In genomic region chr21:39430954-39431353, GRCh38 we compare ENCODE assay signal across 26 cellular contexts. TPM values are rescaled to one million over a fixed set of nuclear protein-coding genes. Genes with fewer than 3 reads are reported as not detected.
"Had no signal": no experiment of that assay in that cellular context is flagged by ENCODE, and none has a peak within 500 bp of the region (broad histone marks: within the 10 kb centered on the region; RNA-seq: fewer than 3 reads in every experiment).

No MANE protein-coding gene starts in this region.

- DNase-seq: activated CD4-positive, alpha-beta memory T cell treated with anti-CD3 and anti-CD28 coated beads, Interleukin-2, amount 10 ng/mL, durations not matched to agents 7 days and 5 days; activated CD4-positive, alpha-beta T cell treated with anti-CD3 and anti-CD28 coated beads, Interleukin-2, amount 10 ng/mL, durations not matched to agents 7 days and 5 days; activated CD4-positive, CD25-positive, alpha-beta regulatory T cell treated with anti-CD3 and anti-CD28 coated beads, Interleukin-2, amount 50 U/mL, for 72 hours; activated CD8-positive, alpha-beta memory T cell treated with anti-CD3 and anti-CD28 coated beads, Interleukin-2, amount 50 U/mL, for 48 hours; activated gamma-delta T cell; activated naive CD4-positive, alpha-beta T cell treated with anti-CD3 and anti-CD28 coated beads, Interleukin-2, amount 10 ng/mL, durations not matched to agents 7 days and 5 days; activated T-cell treated with anti-CD3 and anti-CD28 coated beads, Interleukin-2, amount 50 U/mL, for 24 hours; amniotic stem cell; effector memory CD4-positive, alpha-beta T cell; erythroblast; gastrocnemius medialis; glutamatergic neuron; islet precursor cell; left ventricle myocardium inferior; natural killer cell; stimulated activated CD4-positive, alpha-beta T cell treated with anti-CD3 and anti-CD28 coated beads, Interleukin-4, amount 100 ng/mL, for 24 hours; trophoblast cell had no signal

- H3K79me2 ChIP-seq: hepatocyte had no signal

- H3K4me3 Mint-ChIP-seq: activated CD4-positive, alpha-beta memory T cell treated with anti-CD3 and anti-CD28 coated beads, Interleukin-2, amount 10 ng/mL, durations not matched to agents 7 days and 5 days; activated CD4-positive, alpha-beta T cell treated with anti-CD3 and anti-CD28 coated beads, Interleukin-2, amount 10 ng/mL, durations not matched to agents 7 days and 5 days; activated naive CD4-positive, alpha-beta T cell treated with anti-CD3 and anti-CD28 coated beads, Interleukin-2, amount 10 ng/mL, durations not matched to agents 7 days and 5 days; activated T-cell treated with anti-CD3 and anti-CD28 coated beads, Interleukin-2, amount 50 U/mL, for 24 hours; central memory CD8-positive, alpha-beta T cell; memory B cell; natural killer cell; stimulated activated effector memory CD8-positive, alpha-beta T cell treated with anti-CD3 and anti-CD28 coated beads, Interleukin-12 subunit alpha, Interleukin-12 subunit beta, amount 100 ng/mL, for 72 hours; stimulated activated naive CD8-positive, alpha-beta T cell treated with anti-CD3 and anti-CD28 coated beads, Interleukin-15, Interleukin-2, amounts not matched to agents 100 ng/mL and 50 ng/mL, for 24 hours had no signal

- H3K36me3 ChIP-seq: gastrocnemius medialis, left ventricle myocardium inferior, neutrophil, thoracic aorta had no signal

- H3K9me3 ChIP-seq: gastrocnemius medialis, left ventricle myocardium inferior, neutrophil, thoracic aorta had no signal

- H2AFZ ChIP-seq: hepatocyte had no signal

- H3K4me1 ChIP-seq: gastrocnemius medialis, left ventricle myocardium inferior had no signal

- H3K9me3 Mint-ChIP-seq: activated CD4-positive, alpha-beta memory T cell treated with anti-CD3 and anti-CD28 coated beads, Interleukin-2, amount 10 ng/mL, durations not matched to agents 7 days and 5 days; activated CD4-positive, alpha-beta T cell treated with anti-CD3 and anti-CD28 coated beads, Interleukin-2, amount 10 ng/mL, durations not matched to agents 7 days and 5 days; activated naive CD4-positive, alpha-beta T cell treated with anti-CD3 and anti-CD28 coated beads, Interleukin-2, amount 10 ng/mL, durations not matched to agents 7 days and 5 days; activated T-cell treated with anti-CD3 and anti-CD28 coated beads, Interleukin-2, amount 50 U/mL, for 24 hours; central memory CD8-positive, alpha-beta T cell; memory B cell; natural killer cell; stimulated activated effector memory CD8-positive, alpha-beta T cell treated with anti-CD3 and anti-CD28 coated beads, Interleukin-12 subunit alpha, Interleukin-12 subunit beta, amount 100 ng/mL, for 72 hours; stimulated activated naive CD8-positive, alpha-beta T cell treated with anti-CD3 and anti-CD28 coated beads, Interleukin-15, Interleukin-2, amounts not matched to agents 100 ng/mL and 50 ng/mL, for 24 hours had no signal

- ATAC-seq: gastrocnemius medialis; natural killer cell; sciatic nerve; stimulated activated effector memory CD8-positive, alpha-beta T cell treated with anti-CD3 and anti-CD28 coated beads, Interleukin-12 subunit alpha, Interleukin-12 subunit beta, amount 100 ng/mL, for 72 hours had no signal

- H3K36me3 Mint-ChIP-seq: activated naive CD4-positive, alpha-beta T cell treated with anti-CD3 and anti-CD28 coated beads, Interleukin-2, amount 10 ng/mL, durations not matched to agents 7 days and 5 days; natural killer cell; stimulated activated effector memory CD8-positive, alpha-beta T cell treated with anti-CD3 and anti-CD28 coated beads, Interleukin-12 subunit alpha, Interleukin-12 subunit beta, amount 100 ng/mL, for 72 hours had no signal

- H3K4me1 Mint-ChIP-seq: activated CD4-positive, alpha-beta memory T cell treated with anti-CD3 and anti-CD28 coated beads, Interleukin-2, amount 10 ng/mL, durations not matched to agents 7 days and 5 days; activated CD4-positive, alpha-beta T cell treated with anti-CD3 and anti-CD28 coated beads, Interleukin-2, amount 10 ng/mL, durations not matched to agents 7 days and 5 days; activated naive CD4-positive, alpha-beta T cell treated with anti-CD3 and anti-CD28 coated beads, Interleukin-2, amount 10 ng/mL, durations not matched to agents 7 days and 5 days; central memory CD8-positive, alpha-beta T cell; natural killer cell; stimulated activated effector memory CD8-positive, alpha-beta T cell treated with anti-CD3 and anti-CD28 coated beads, Interleukin-12 subunit alpha, Interleukin-12 subunit beta, amount 100 ng/mL, for 72 hours had no signal

- H3K4me2 ChIP-seq: hepatocyte had no signal

- H3K27ac ChIP-seq: gastrocnemius medialis, hepatocyte, left ventricle myocardium inferior, neutrophil, skin epidermis, thoracic aorta had no signal

- H3K4me3 ChIP-seq: gastrocnemius medialis, hepatocyte, left ventricle myocardium inferior, skin epidermis, thoracic aorta had no signal

- H3K27me3 Mint-ChIP-seq: memory B cell; stimulated activated naive CD8-positive, alpha-beta T cell treated with anti-CD3 and anti-CD28 coated beads, Interleukin-15, Interleukin-2, amounts not matched to agents 100 ng/mL and 50 ng/mL, for 24 hours had no signal

- H3K27ac Mint-ChIP-seq: activated CD4-positive, alpha-beta memory T cell treated with anti-CD3 and anti-CD28 coated beads, Interleukin-2, amount 10 ng/mL, durations not matched to agents 7 days and 5 days; activated CD4-positive, alpha-beta T cell treated with anti-CD3 and anti-CD28 coated beads, Interleukin-2, amount 10 ng/mL, durations not matched to agents 7 days and 5 days; activated naive CD4-positive, alpha-beta T cell treated with anti-CD3 and anti-CD28 coated beads, Interleukin-2, amount 10 ng/mL, durations not matched to agents 7 days and 5 days; activated T-cell treated with anti-CD3 and anti-CD28 coated beads, Interleukin-2, amount 50 U/mL, for 24 hours; memory B cell; natural killer cell; stimulated activated effector memory CD8-positive, alpha-beta T cell treated with anti-CD3 and anti-CD28 coated beads, Interleukin-12 subunit alpha, Interleukin-12 subunit beta, amount 100 ng/mL, for 72 hours; stimulated activated naive CD8-positive, alpha-beta T cell treated with anti-CD3 and anti-CD28 coated beads, Interleukin-15, Interleukin-2, amounts not matched to agents 100 ng/mL and 50 ng/mL, for 24 hours had no signal

- H3K27me3 ChIP-seq: gastrocnemius medialis, hepatocyte, neutrophil had no signal

RNA-seq across cellular contexts. Expression of gene LCA5L, which starts 14.6 kb away (rescaled TPM):
- total RNA-seq: activated CD4-positive, alpha-beta memory T cell treated with anti-CD3 and anti-CD28 coated beads, Interleukin-2, amount 10 ng/mL, durations not matched to agents 7 days and 5 days had no signal
